ENCODE assay signal across 8 cellular contexts in genomic region chr3:10164546-10165393, GRCh38. TPM values are rescaled to one million over a fixed set of nuclear protein-coding genes. Genes with fewer than 3 reads are reported as not detected.
A peak's percentile ranks its signal among the peaks of the same experiment; 100 is the strongest.
DNase-seq lines count a peak whose midpoint lies in the region; ATAC-seq and TF ChIP-seq lines count a peak whose summit lies in the region.

Gene IRAK2, plus strand, starts transcription at chr3:10164919. Its CDS starts 36 bp downstream, at chr3:10164955.

- no peak for TF ChIP-seq EP300 in gastroesophageal sphincter (IDR thresholded peaks at IDR 0.05)

- TF ChIP-seq POLR2A in gastroesophageal sphincter (IDR thresholded peaks at IDR 0.05), result peak; percentile 42 to 43

- ATAC-seq in GM18502 (IDR thresholded peaks at IDR 0.05; ENCODE audit: poor library complexity, unreplicated experiment) (peak; percentile 87), HG02981 (IDR thresholded peaks at IDR 0.05; ENCODE audit: unreplicated experiment) (peak; percentile 85), gastroesophageal sphincter (peak; percentile 93)

- H3K36me3 ChIP-seq in gastroesophageal sphincter (no peaks in the 10 kb centered on the region), neuron (ENCODE audit: insufficient read depth, low read length) (no peaks in the 10 kb centered on the region)

- H3K4me3 ChIP-seq in gastroesophageal sphincter (peak within 1 kb of the TSS; percentile 81 to 85), neuron (ENCODE audit: low read length) (peak within 1 kb of the TSS; percentile 79)

- H3K27ac ChIP-seq in 22Rv1 (no peak within 1 kb of the TSS), gastroesophageal sphincter (peak within 1 kb of the TSS in 3 of 4 donors; percentile 62 to 88 (median 77))

- H3K4me1 ChIP-seq in gastroesophageal sphincter (peaks cover 0 to 32% (median 3%) of the 10 kb centered on the region in 3 donors), neuron (ENCODE audit: insufficient read depth, low read length) (no peaks in the 10 kb centered on the region)

- H3K9me3 ChIP-seq in gastroesophageal sphincter, result peaks cover 0 to 5% (median 0%) of the 10 kb centered on the region in 3 donors
- H3K9me3 ChIP-seq in neuron (ENCODE audit: low read length), result no peaks in the 10 kb centered on the region

- DNase-seq in RPMI7951 (ENCODE audit: low read depth) (peak; percentile 72), superior temporal gyrus (ENCODE audit: extremely low spot score) (peak; percentile 44)
- peak; percentile 15 to 60 (median 17) for DNase-seq in activated naive CD4-positive, alpha-beta T cell (lab: John Stamatoyannopoulos, UW)

- H2AFZ ChIP-seq in neuron (ENCODE audit: low read depth, low read length), result peak within 1 kb of the TSS; percentile 97

- WGBS in gastroesophageal sphincter (ENCODE audit: low coverage in 1 of 2), 2 donors, result 0% methylated on average over 1 to 3 of the region's 76 CpGs

- TF ChIP-seq CTCF in 22Rv1 (IDR thresholded peaks at IDR 0.05) (peak; percentile 95), gastroesophageal sphincter (IDR thresholded peaks at IDR 0.05) (peak; percentile 82 to 100 (median 93))

- no peaks in the 10 kb centered on the region for H3K27me3 ChIP-seq in gastroesophageal sphincter
- H3K27me3 ChIP-seq in neuron (ENCODE audit: insufficient read depth, low read length), result no peaks in the 10 kb centered on the region

RNA-seq across cellular contexts. Expression of gene IRAK2, which starts in this region (rescaled TPM):
- total RNA-seq in RPMI7951 (2014; rRNA removed; shearing (Covaris generic)), result 10.7 and 11.2 TPM in 2 replicates
- 1 to 10 TPM; 2.2 to 4.4 (median 3.3) TPM for total RNA-seq in gastroesophageal sphincter

Comparison
In these comparisons a context has a peak if more than half of its experiments do, and no peak if none do; other contexts are left out.
1. DNase-seq: peak in every context shown above with its lines; median percentile 72 in RPMI7951; 44 in superior temporal gyrus; 17 in activated naive CD4-positive, alpha-beta T cell.